In genomic region chr12:40762072-40762471, GRCh38 we compare ENCODE assay signal across 27 cellular contexts.
DNase-seq lines count a peak whose midpoint lies in the region; ATAC-seq, FAIRE-seq and TF ChIP-seq lines count a peak whose summit lies in the region.
"Had no signal": no experiment of that assay in that cellular context is flagged by ENCODE, and none has a peak within 500 bp of the region (broad histone marks: within the 10 kb centered on the region; RNA-seq: fewer than 3 reads in every experiment).

No MANE protein-coding gene starts in this region.

- H3K36me3 Mint-ChIP-seq in H9 (ENCODE audit: insufficient read depth in 1 of 3, low read depth in 3 of 3), result peaks cover 0 to 4% (median 0%) of the 10 kb centered on the region in 3 experiments; a peak in 3 of 7 replicates
- H3K36me3 Mint-ChIP-seq in CD4-positive, alpha-beta memory T cell, result no peaks in the 10 kb centered on the region
- H3K36me3 Mint-ChIP-seq: activated CD8-positive, alpha-beta memory T cell treated with anti-CD3 and anti-CD28 coated beads, Interleukin-2, amount 10 ng/mL, durations not matched to agents 7 days and 5 days; activated naive CD4-positive, alpha-beta T cell treated with anti-CD3 and anti-CD28 coated beads, Interleukin-2, amount 10 ng/mL, durations not matched to agents 7 days and 5 days had no signal

- H3T11ph ChIP-seq in H9 (ENCODE audit: low read length), result no peak overlapping the region

- H3K27me3 ChIP-seq in H9 (ENCODE audit: insufficient read depth, low read length) (no peaks in the 10 kb centered on the region), mesenchymal stem cell (ENCODE audit: control insufficient read depth in 1 of 2, insufficient read depth in 1 of 2, low read length in 2 of 2) (no peaks in the 10 kb centered on the region)
- H3K27me3 ChIP-seq in CD4-positive, alpha-beta memory T cell (ENCODE audit: insufficient read depth, low read length), result no peaks in the 10 kb centered on the region
- H3K27me3 ChIP-seq: neutrophil, upper lobe of left lung had no signal

- no peak overlapping the region for H4K5ac ChIP-seq in H9 (ENCODE audit: insufficient read length, low read depth, low read length)

- H2BK15ac ChIP-seq in H9 (ENCODE audit: low read depth, low read length) (no peak overlapping the region), mesenchymal stem cell (ENCODE audit: low read depth, poor library complexity, severe bottlenecking) (no peak overlapping the region)

- peak in 1 of 2 experiments; percentile 11; a peak in 1 of 5 replicates for TF ChIP-seq RAD21 in A549 (conservative IDR thresholded peaks at IDR 0.05 in 1 of 2, IDR thresholded peaks at IDR 0.05 in 1 of 2)

- TF ChIP-seq POLR2A in A549 (IDR thresholded peaks at IDR 0.05; ENCODE audit: low read length), result no peak

- no peaks in the 10 kb centered on the region for H4K20me1 ChIP-seq in H9 (ENCODE audit: control insufficient read depth, insufficient read depth, insufficient read length)

- H3K4me3 ChIP-seq in A549, result no peak overlapping the region
- H3K4me3 ChIP-seq in CD4-positive, alpha-beta memory T cell (ENCODE audit: low read length in 2 of 2), result no peak overlapping the region
- no peak overlapping the region for H3K4me3 ChIP-seq in mesenchymal stem cell (ENCODE audit: insufficient read depth in 1 of 2, low read depth in 1 of 2, low read length in 2 of 2)
- H3K4me3 ChIP-seq: K562, lung, upper lobe of left lung had no signal

- H3K56ac ChIP-seq in H9 (ENCODE audit: insufficient read length, low read depth, low read length), result no peak overlapping the region

- H4K91ac ChIP-seq in H9 (ENCODE audit: insufficient read length, low read depth, low read length), result no peak overlapping the region
- no peak overlapping the region for H4K91ac ChIP-seq in mesenchymal stem cell (ENCODE audit: low read length)

- no peaks in the 10 kb centered on the region for H3K79me2 ChIP-seq in H9 (ENCODE audit: insufficient read depth, low read length)

- 68% methylated on average over 1 of the region's 1 CpG for WGBS in A549 (ENCODE audit: missing lambda C conversion rate)
- WGBS in H9 (ENCODE audit: extremely low coverage, insufficient read length, low lambda C conversion rate), result no CpG with 5 or more reads among the region's 1 CpG
- no CpG with 5 or more reads among the region's 1 CpG for WGBS in mesenchymal stem cell

- no peak overlapping the region for H3K4me2 ChIP-seq in A549
- H3K4me2 ChIP-seq in H9 (ENCODE audit: insufficient read depth, insufficient read length, low read length), result no peak overlapping the region
- H3K4me2 ChIP-seq in mesenchymal stem cell (ENCODE audit: low read length, poor library complexity, severe bottlenecking), result no peak overlapping the region

- H3K4me1 Mint-ChIP-seq in H9, result no peaks in the 10 kb centered on the region; a peak in 1 of 4 replicates
- no peaks in the 10 kb centered on the region for H3K4me1 Mint-ChIP-seq in CD4-positive, alpha-beta memory T cell
- H3K4me1 Mint-ChIP-seq: activated CD8-positive, alpha-beta memory T cell treated with anti-CD3 and anti-CD28 coated beads, Interleukin-2, amount 10 ng/mL, durations not matched to agents 7 days and 5 days; activated naive CD4-positive, alpha-beta T cell treated with anti-CD3 and anti-CD28 coated beads, Interleukin-2, amount 10 ng/mL, durations not matched to agents 7 days and 5 days; B cell had no signal

- H3K4ac ChIP-seq in H9 (ENCODE audit: low read depth, low read length) (no peak overlapping the region), mesenchymal stem cell (ENCODE audit: low read depth in 1 of 2, low read length in 2 of 2) (no peak overlapping the region)

- no peak overlapping the region for H3K4me3 Mint-ChIP-seq in H9
- H3K4me3 Mint-ChIP-seq in CD4-positive, alpha-beta memory T cell, result no peak overlapping the region
- H3K4me3 Mint-ChIP-seq: activated CD8-positive, alpha-beta memory T cell treated with anti-CD3 and anti-CD28 coated beads, Interleukin-2, amount 10 ng/mL, durations not matched to agents 7 days and 5 days; activated naive CD4-positive, alpha-beta T cell treated with anti-CD3 and anti-CD28 coated beads, Interleukin-2, amount 10 ng/mL, durations not matched to agents 7 days and 5 days; activated T-helper 1 cell treated with anti-CD3 and anti-CD28 coated beads, Interleukin-12 subunit alpha, Interleukin-12 subunit beta, Interleukin-2, Interleukin-4 antibody, amounts not matched to agents 30 ng/mL and 10 ng/mL and 1 ng/mL, durations not matched to agents 14 hours and 24 hours and 36 hours; B cell had no signal

- H2BK120ac ChIP-seq in H9 (ENCODE audit: low read depth, low read length, poor library complexity, severe bottlenecking), result no peak overlapping the region
- no peak overlapping the region for H2BK120ac ChIP-seq in mesenchymal stem cell (ENCODE audit: low read depth, low read length)

- TF ChIP-seq EP300 in A549 (IDR thresholded peaks at IDR 0.05), result no peak

- TF ChIP-seq CTCF in A549 (IDR thresholded peaks at IDR 0.05) (0 out of 3 replicates have a peak, but pooled peaks have one; percentile 9), H9 (conservative IDR thresholded peaks at IDR 0.05) (peak; percentile 47)

- no peak overlapping the region for H3K23ac ChIP-seq in H9 (ENCODE audit: insufficient read length, low read depth, low read length)
- no peak overlapping the region for H3K23ac ChIP-seq in mesenchymal stem cell (ENCODE audit: low read length in 2 of 2)

- peaks cover 6% of the 10 kb centered on the region; the same call in 1 of the 3 replicates for H3K4me1 ChIP-seq in A549
- no peaks in the 10 kb centered on the region for H3K4me1 ChIP-seq in H9 (ENCODE audit: insufficient read depth, low read length)
- H3K4me1 ChIP-seq in CD4-positive, alpha-beta memory T cell (ENCODE audit: insufficient read depth, low read length), result no peaks in the 10 kb centered on the region
- H3K4me1 ChIP-seq in mesenchymal stem cell (ENCODE audit: control insufficient read depth, insufficient read depth, low read depth, low read length), result no peaks in the 10 kb centered on the region
- H3K4me1 ChIP-seq: upper lobe of left lung had no signal

- no peaks in the 10 kb centered on the region; a peak in 1 of 5 replicates for H3K9me3 Mint-ChIP-seq in H9
- H3K9me3 Mint-ChIP-seq in CD4-positive, alpha-beta memory T cell, result peaks cover 0 to 11% (median 2%) of the 10 kb centered on the region in 8 donors
- H3K9me3 Mint-ChIP-seq: activated naive CD4-positive, alpha-beta T cell treated with anti-CD3 and anti-CD28 coated beads, Interleukin-2, amount 10 ng/mL, durations not matched to agents 7 days and 5 days; activated T-helper 1 cell treated with anti-CD3 and anti-CD28 coated beads, Interleukin-12 subunit alpha, Interleukin-12 subunit beta, Interleukin-2, Interleukin-4 antibody, amounts not matched to agents 30 ng/mL and 10 ng/mL and 1 ng/mL, durations not matched to agents 14 hours and 24 hours and 36 hours had no signal

- H4K8ac ChIP-seq in H9 (replicated peaks; ENCODE audit: insufficient read length, low read depth, low read length) (no peak overlapping the region), mesenchymal stem cell (ENCODE audit: low read length) (no peak overlapping the region)

- no peak overlapping the region for H3K27ac Mint-ChIP-seq in H9
- no peak overlapping the region for H3K27ac Mint-ChIP-seq in CD4-positive, alpha-beta memory T cell
- H3K27ac Mint-ChIP-seq: activated CD8-positive, alpha-beta memory T cell treated with anti-CD3 and anti-CD28 coated beads, Interleukin-2, amount 10 ng/mL, durations not matched to agents 7 days and 5 days; activated naive CD4-positive, alpha-beta T cell treated with anti-CD3 and anti-CD28 coated beads, Interleukin-2, amount 10 ng/mL, durations not matched to agents 7 days and 5 days; activated T-helper 1 cell treated with anti-CD3 and anti-CD28 coated beads, Interleukin-12 subunit alpha, Interleukin-12 subunit beta, Interleukin-2, Interleukin-4 antibody, amounts not matched to agents 30 ng/mL and 10 ng/mL and 1 ng/mL, durations not matched to agents 14 hours and 24 hours and 36 hours; B cell had no signal

- H3K79me1 ChIP-seq in H9 (ENCODE audit: insufficient read depth, low read depth, low read length, poor library complexity, severe bottlenecking), result no peaks in the 10 kb centered on the region
- H3K79me1 ChIP-seq in mesenchymal stem cell (replicated peaks; ENCODE audit: low read length, poor library complexity, severe bottlenecking), result no peaks in the 10 kb centered on the region

- H3K14ac ChIP-seq in H9 (ENCODE audit: insufficient read depth, low read length) (no peak overlapping the region), mesenchymal stem cell (ENCODE audit: low read length in 2 of 2) (no peak overlapping the region)

- CTCF ChIA-PET in A549 (lab: Yijun Ruan, JAX), result no interaction called here
- CTCF ChIA-PET in CD4-positive, alpha-beta memory T cell (lab: Charles Lee; ENCODE audit: partially characterized antibody), result no interaction called here

- H2BK5ac ChIP-seq in H9 (ENCODE audit: insufficient read length, low read length), result no peak overlapping the region
- no peak overlapping the region for H2BK5ac ChIP-seq in mesenchymal stem cell (ENCODE audit: low read depth, low read length, poor library complexity, severe bottlenecking)

- DNase-seq in A549 (ENCODE audit: low read depth in 1 of 2, low spot score in 1 of 2) (peak in 1 of 2 experiments; percentile 32), H9 (no peak), OCI-M1 (lab: John Stamatoyannopoulos, UW) (peak; percentile 27), mesenchymal stem cell (no peak), GF-D8 (lab: John Stamatoyannopoulos, UW) (no peak), left ventricle myocardium superior (no peak)
- no peak for DNase-seq in CD4-positive, alpha-beta memory T cell
- DNase-seq: activated CD4-positive, alpha-beta T cell treated with anti-CD3 and anti-CD28 coated beads, Interleukin-2, amount 50 U/mL, for 1 hour; activated CD8-positive, alpha-beta memory T cell treated with anti-CD3 and anti-CD28 coated beads, Interleukin-2, amount 10 ng/mL, durations not matched to agents 7 days and 5 days; activated naive CD4-positive, alpha-beta T cell treated with anti-CD3 and anti-CD28 coated beads, Interleukin-2, amount 10 ng/mL, durations not matched to agents 7 days and 5 days; amniotic stem cell; DMS79; islet precursor cell; NCI-H1092; NCI-H187; NCI-H2171 treated with DMSO at 0.1 percent for 48 hours; NCI-H526; upper lobe of left lung had no signal

- no peak overlapping the region for H2AK5ac ChIP-seq in H9 (ENCODE audit: insufficient read length, low read length)
- H2AK5ac ChIP-seq in mesenchymal stem cell (ENCODE audit: low read length, severe bottlenecking), result no peak overlapping the region

- H3K27ac ChIP-seq in A549, result no peak overlapping the region
- no peak overlapping the region for H3K27ac ChIP-seq in H9 (ENCODE audit: insufficient read length, low read depth, low read length)
- no peak overlapping the region for H3K27ac ChIP-seq in CD4-positive, alpha-beta memory T cell (ENCODE audit: low read depth, low read length)
- H3K27ac ChIP-seq in mesenchymal stem cell (ENCODE audit: low read length, poor library complexity, severe bottlenecking), result no peak overlapping the region
- H3K27ac ChIP-seq: neutrophil, upper lobe of left lung had no signal

- H3K27me3 Mint-ChIP-seq in H9 (ENCODE audit: low read depth), result no peaks in the 10 kb centered on the region
- no peaks in the 10 kb centered on the region for H3K27me3 Mint-ChIP-seq in CD4-positive, alpha-beta memory T cell
- H3K27me3 Mint-ChIP-seq: activated CD8-positive, alpha-beta memory T cell treated with anti-CD3 and anti-CD28 coated beads, Interleukin-2, amount 10 ng/mL, durations not matched to agents 7 days and 5 days; activated naive CD4-positive, alpha-beta T cell treated with anti-CD3 and anti-CD28 coated beads, Interleukin-2, amount 10 ng/mL, durations not matched to agents 7 days and 5 days; B cell had no signal

- no peaks in the 10 kb centered on the region for H3K23me2 ChIP-seq in H9 (ENCODE audit: insufficient read length, low read depth, low read length, poor library complexity, severe bottlenecking)

- ATAC-seq in A549 (peak in 1 of 2 experiments; percentile 62; a peak in 3 of 6 replicates), left ventricle myocardium superior (no peak)
- ATAC-seq: activated CD8-positive, alpha-beta memory T cell treated with anti-CD3 and anti-CD28 coated beads, Interleukin-2, amount 10 ng/mL, durations not matched to agents 7 days and 5 days; K562 had no signal

- no peaks in the 10 kb centered on the region for H3K9me3 ChIP-seq in A549
- H3K9me3 ChIP-seq in H9 (ENCODE audit: control insufficient read depth, low read depth, low read length), result no peaks in the 10 kb centered on the region
- H3K9me3 ChIP-seq in CD4-positive, alpha-beta memory T cell (ENCODE audit: control insufficient read depth in 1 of 2, low read length in 2 of 2), result no peaks in the 10 kb centered on the region
- no peaks in the 10 kb centered on the region for H3K9me3 ChIP-seq in mesenchymal stem cell (ENCODE audit: control insufficient read depth, low read length)
- H3K9me3 ChIP-seq: neutrophil, upper lobe of left lung had no signal

- POLR2A ChIA-PET in A549 (lab: Yijun Ruan, JAX), result no interaction called here
- POLR2A ChIA-PET in CD4-positive, alpha-beta memory T cell (lab: Charles Lee; ENCODE audit: partially characterized antibody), result no interaction called here

- H3K18ac ChIP-seq in H9 (ENCODE audit: insufficient read length, low read depth, low read length) (no peak overlapping the region), mesenchymal stem cell (ENCODE audit: low read depth in 1 of 2, low read length in 2 of 2) (no peak overlapping the region)

- H2AFZ ChIP-seq in H9 (ENCODE audit: low read length) (no peak overlapping the region), mesenchymal stem cell (ENCODE audit: low read depth, low read length) (no peak overlapping the region)

- intact Hi-C loops in CD4-positive, alpha-beta memory T cell (cut with micrococcal nuclease), result no loop called here
- intact Hi-C loops in left ventricle myocardium superior (cut with micrococcal nuclease), result no loop called here

- FAIRE-seq in A549 (lab: Jason Lieb, UNC), result peak; percentile 81
- FAIRE-seq in islet of Langerhans (lab: Jason Lieb, UNC), result peak; percentile 73
- FAIRE-seq: colon, GM12891, GM19239, K562 had no signal

- H2BK20ac ChIP-seq in H9 (ENCODE audit: low read depth, low read length, poor library complexity, severe bottlenecking), result no peak overlapping the region

- no peaks in the 10 kb centered on the region for H3K36me3 ChIP-seq in CD4-positive, alpha-beta memory T cell (ENCODE audit: insufficient read depth, low read length)
- no peaks in the 10 kb centered on the region for H3K36me3 ChIP-seq in mesenchymal stem cell (ENCODE audit: control insufficient read depth in 1 of 2, insufficient read depth in 2 of 2, low read depth in 1 of 2, low read length in 2 of 2)
- H3K36me3 ChIP-seq: neutrophil, upper lobe of left lung had no signal

- H2BK12ac ChIP-seq in H9 (ENCODE audit: insufficient read length, low read depth, low read length), result no peak overlapping the region
- no peak overlapping the region for H2BK12ac ChIP-seq in mesenchymal stem cell (ENCODE audit: low read length in 2 of 2)

- no peak overlapping the region for H3K9ac ChIP-seq in H9 (ENCODE audit: extremely low read depth, insufficient read length, low read length)
- no peak overlapping the region for H3K9ac ChIP-seq in mesenchymal stem cell (ENCODE audit: low read length)
